Comparison of ENCODE assay signal across 21 cellular contexts in the genomic region with DNA sequence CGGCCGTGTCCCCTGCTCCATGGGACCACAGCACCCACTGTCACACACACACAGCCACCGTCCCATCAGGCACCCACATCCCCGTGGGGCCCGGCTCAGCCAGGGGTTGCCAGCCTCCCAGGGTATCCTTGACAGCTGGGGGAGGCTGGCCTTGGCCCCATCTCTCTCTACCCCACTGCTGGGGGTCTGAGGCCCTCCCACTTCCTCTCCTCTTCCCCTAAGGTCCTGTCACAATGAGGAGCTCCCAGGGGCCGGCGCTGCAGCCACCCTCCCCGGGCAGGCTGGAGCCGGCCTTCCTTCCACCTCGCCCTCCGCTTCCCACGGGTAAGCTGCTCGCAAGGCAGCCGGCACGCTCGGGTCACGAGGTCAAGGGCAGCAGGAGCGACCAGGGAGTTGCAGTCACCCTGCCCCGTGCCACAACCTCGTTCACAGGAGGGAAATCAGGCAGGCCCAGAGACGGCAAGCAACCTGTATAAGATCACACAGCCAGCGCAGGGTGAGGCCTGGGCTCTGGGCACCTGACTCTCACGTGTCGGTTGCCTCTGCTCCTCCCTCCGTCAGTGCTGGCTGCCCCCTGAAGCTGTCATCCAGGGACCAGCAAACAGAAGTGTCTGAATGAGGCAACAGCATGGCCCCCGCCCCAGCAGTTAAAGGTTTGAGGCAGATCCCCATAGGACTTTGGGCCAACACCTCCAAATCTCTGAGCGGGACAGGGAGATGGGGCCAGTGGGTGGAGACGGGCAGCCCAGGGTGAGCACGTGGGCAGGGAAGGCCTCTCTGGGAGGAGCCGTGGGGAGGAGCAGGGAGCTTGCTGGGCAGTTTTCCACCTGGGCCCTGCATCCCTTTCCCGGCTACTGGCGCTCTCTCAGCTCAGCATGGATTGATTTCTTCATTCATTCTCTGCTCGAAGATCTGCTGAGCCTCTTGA. TPM values are rescaled to one million over a fixed set of nuclear protein-coding genes. Genes with fewer than 3 reads are reported as not detected.
DNase-seq lines count a peak whose midpoint lies in the region; ATAC-seq and TF ChIP-seq lines count a peak whose summit lies in the region.
"Had no signal": no experiment of that assay in that cellular context is flagged by ENCODE, and none has a peak within 500 bp of the region (broad histone marks: within the 10 kb centered on the region; RNA-seq: fewer than 3 reads in every experiment).

No MANE protein-coding gene starts in this region.

- ATAC-seq in left ventricle myocardium superior, result peak; percentile 21
- ATAC-seq in HG02973 (IDR thresholded peaks at IDR 0.05; ENCODE audit: unreplicated experiment), result no peak
- ATAC-seq: lower lobe of right lung, natural killer cell had no signal

- no peaks in the 10 kb centered on the region for H3K9me3 ChIP-seq in ovary
- H3K9me3 ChIP-seq: lower lobe of right lung, SJCRH30 had no signal

- no peak for TF ChIP-seq EP300 in ovary (IDR thresholded peaks at IDR 0.05)

- no peak overlapping the region for H3K27ac Mint-ChIP-seq in activated CD4-positive, alpha-beta memory T cell treated with anti-CD3 and anti-CD28 coated beads for 36 hours
- H3K27ac Mint-ChIP-seq: dendritic cell treated with granulocyte-macrophage colony-stimulating factor and Interleukin-4, amounts not matched to agents 40 ng/mL and 50 ng/mL, for 4 days; natural killer cell; T-helper 2 cell treated with Interferon-gamma antibody and Interleukin-4, amounts not matched to agents 5 μg/mL and 100 μg/mL, for 36 hours; type B pancreatic cell had no signal

- no peak overlapping the region for H3K4me3 ChIP-seq in ovary
- H3K4me3 ChIP-seq: lower lobe of right lung, SJCRH30 had no signal

- no peak overlapping the region for H3K4me3 Mint-ChIP-seq in activated CD4-positive, alpha-beta memory T cell treated with anti-CD3 and anti-CD28 coated beads for 36 hours
- H3K4me3 Mint-ChIP-seq: dendritic cell treated with granulocyte-macrophage colony-stimulating factor and Interleukin-4, amounts not matched to agents 40 ng/mL and 50 ng/mL, for 4 days; natural killer cell; T-helper 2 cell treated with Interferon-gamma antibody and Interleukin-4, amounts not matched to agents 5 μg/mL and 100 μg/mL, for 36 hours; type B pancreatic cell had no signal

- H3K4me1 Mint-ChIP-seq in activated CD4-positive, alpha-beta memory T cell treated with anti-CD3 and anti-CD28 coated beads for 36 hours (ENCODE audit: low read depth), result peaks cover 15% of the 10 kb centered on the region

- POLR2A ChIA-PET in activated CD4-positive, alpha-beta memory T cell treated with anti-CD3 and anti-CD28 coated beads for 36 hours (lab: Charles Lee), result no interaction called here

- peak; percentile 64 for DNase-seq in AG20443 (ENCODE audit: low spot score)
- peak; percentile 35 for DNase-seq in amniotic epithelial cell (ENCODE audit: low read depth)
- peak; percentile 50 for DNase-seq in left ventricle myocardium superior
- DNase-seq in ovary, result peak in 4 of 5 donors; percentile 56 to 76 (median 68)
- no peak for DNase-seq in NCI-H748 (lab: John Stamatoyannopoulos, UW; ENCODE audit: unreplicated experiment)
- no peak for DNase-seq in T1000 (lab: John Stamatoyannopoulos, UW)
- no peak for DNase-seq in activated CD4-positive, alpha-beta memory T cell treated with anti-CD3 and anti-CD28 coated beads for 36 hours
- DNase-seq: activated CD4-positive, alpha-beta T cell treated with anti-CD3 and anti-CD28 coated beads for 1 hour; activated gamma-delta T cell; erythroblast; H7; lower lobe of right lung; natural killer cell; NCI-H1105; NCI-H446; SJCRH30; stimulated activated CD4-positive, alpha-beta T cell treated with anti-CD3 and anti-CD28 coated beads, Interleukin-4, amount 100 ng/mL, for 24 hours had no signal

- no peaks in the 10 kb centered on the region for H3K27me3 Mint-ChIP-seq in activated CD4-positive, alpha-beta memory T cell treated with anti-CD3 and anti-CD28 coated beads for 36 hours
- H3K27me3 Mint-ChIP-seq: type B pancreatic cell had no signal

- TF ChIP-seq CTCF in ovary (IDR thresholded peaks at IDR 0.05), result no peak

- 28 to 40% (median 36%) methylated on average over 32 to 33 of the region's 33 CpGs for WGBS in ovary, 3 donors

- CTCF ChIA-PET in activated CD4-positive, alpha-beta memory T cell treated with anti-CD3 and anti-CD28 coated beads for 36 hours (lab: Charles Lee), result no interaction called here

- H3K36me3 ChIP-seq in ovary, result no peaks in the 10 kb centered on the region
- H3K36me3 ChIP-seq: lower lobe of right lung, SJCRH30 had no signal

- H3K36me3 Mint-ChIP-seq in activated CD4-positive, alpha-beta memory T cell treated with anti-CD3 and anti-CD28 coated beads for 36 hours, result no peaks in the 10 kb centered on the region
- H3K36me3 Mint-ChIP-seq: natural killer cell, type B pancreatic cell had no signal

- no peaks in the 10 kb centered on the region for H3K27me3 ChIP-seq in ovary

- peaks cover 24% of the 10 kb centered on the region for H3K4me1 ChIP-seq in ovary (ENCODE audit: insufficient read depth)

- H3K9me3 Mint-ChIP-seq in activated CD4-positive, alpha-beta memory T cell treated with anti-CD3 and anti-CD28 coated beads for 36 hours, result no peaks in the 10 kb centered on the region
- H3K9me3 Mint-ChIP-seq: dendritic cell treated with granulocyte-macrophage colony-stimulating factor and Interleukin-4, amounts not matched to agents 40 ng/mL and 50 ng/mL, for 4 days; natural killer cell; T-helper 2 cell treated with Interferon-gamma antibody and Interleukin-4, amounts not matched to agents 5 μg/mL and 100 μg/mL, for 36 hours; type B pancreatic cell had no signal

- intact Hi-C loops in left ventricle myocardium superior (cut with micrococcal nuclease) (no loop called here), ovary (cut with DNase I) (loop anchor here in 1 of 4 donors (10.0 kb wide), 1 partner anchor 1050 kb away; no protein-coding TSS in a partner anchor)
- intact Hi-C loops in activated CD4-positive, alpha-beta memory T cell treated with anti-CD3 and anti-CD28 coated beads for 36 hours (cut with micrococcal nuclease), result no loop called here

- no peak for TF ChIP-seq POLR2A in ovary (IDR thresholded peaks at IDR 0.05)

- H3K27ac ChIP-seq in ovary, result no peak overlapping the region
- H3K27ac ChIP-seq: lower lobe of right lung, SJCRH30 had no signal

RNA-seq across cellular contexts. Expression of a gene that starts 38.8 kb away (rescaled TPM):
- total RNA-seq in left ventricle myocardium superior (15.4 TPM), ovary (10 to 100 TPM in 6 of 7 donors, 1 to 10 TPM in 1; 7.3 to 30.9 (median 17.4) TPM)
- 1 to 10 TPM; 2.5 to 7.8 TPM for polyA plus RNA-seq in ovary
- 10 to 100 TPM; 67.0 to 68.3 TPM for total RNA-seq in activated CD4-positive, alpha-beta memory T cell treated with anti-CD3 and anti-CD28 coated beads for 36 hours

Comparison
In these comparisons a context has a peak if more than half of its experiments do, and no peak if none do; other contexts are left out.
1. DNase-seq: peak in AG20443 (single experiment), amniotic epithelial cell (single experiment), left ventricle myocardium superior (single experiment) and ovary (4 of 5); none in NCI-H748 (single experiment), T1000 (single experiment) and activated CD4-positive, alpha-beta memory T cell treated with anti-CD3 and anti-CD28 coated beads for 36 hours (single experiment).